ENCODE assay signal across 28 cellular contexts in the genomic region with DNA sequence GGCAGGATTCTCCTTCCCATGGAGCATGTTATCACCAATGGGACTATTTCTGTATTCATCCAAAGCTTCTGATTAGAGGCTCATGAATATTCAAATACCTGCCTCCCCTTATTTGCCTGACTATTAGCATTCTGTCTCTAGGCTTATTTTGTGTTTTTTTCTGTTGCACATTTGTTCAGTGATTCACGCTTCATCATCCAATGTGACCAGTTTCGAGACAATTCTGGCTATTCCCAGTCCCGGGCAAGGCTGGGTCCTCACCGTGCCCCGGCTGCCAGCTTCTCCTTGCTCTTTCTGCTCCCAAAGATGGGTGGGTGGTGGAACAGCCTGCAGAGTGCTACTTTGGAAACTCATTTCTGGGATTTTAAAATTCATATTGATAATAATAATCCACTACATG.
DNase-seq lines count a peak whose midpoint lies in the region; ATAC-seq and TF ChIP-seq lines count a peak whose summit lies in the region.
"Had no signal": no experiment of that assay in that cellular context is flagged by ENCODE, and none has a peak within 500 bp of the region (broad histone marks: within the 10 kb centered on the region; RNA-seq: fewer than 3 reads in every experiment).

No MANE protein-coding gene starts in this region.

- H3K36me3 ChIP-seq in endodermal cell (ENCODE audit: control insufficient read depth, insufficient read depth, low read length): no peaks in the 10 kb centered on the region
- H3K36me3 ChIP-seq: heart right ventricle, transverse colon had no signal

- ATAC-seq in HG02970 (IDR thresholded peaks at IDR 0.05; ENCODE audit: low FRiP score, unreplicated experiment): no peak
- ATAC-seq: activated CD8-positive, alpha-beta T cell treated with anti-CD3 and anti-CD28 coated beads for 36 hours; body of pancreas; heart right ventricle had no signal

- H3K4me1 ChIP-seq in endodermal cell (ENCODE audit: control insufficient read depth, insufficient read depth, low read length): no peaks in the 10 kb centered on the region
- H3K4me1 ChIP-seq: body of pancreas, heart right ventricle had no signal

- peak overlapping the region; percentile 36 for H3K4me3 ChIP-seq in endodermal cell (ENCODE audit: low read length)
- H3K4me3 ChIP-seq: body of pancreas, heart right ventricle, smooth muscle cell, transverse colon had no signal

- WGBS in endodermal cell (ENCODE audit: insufficient coverage in 1 of 2, insufficient read length in 1 of 2), 2 experiments: 96 to 100% methylated on average over 2 to 5 of the region's 5 CpGs

- no peak overlapping the region for H3K9ac ChIP-seq in endodermal cell (ENCODE audit: extremely low read depth, low read length, poor library complexity, severe bottlenecking)

- no peak overlapping the region for H3K27ac ChIP-seq in endodermal cell (ENCODE audit: low read depth, low read length)
- H3K27ac ChIP-seq: body of pancreas, heart right ventricle, transverse colon had no signal

- H3K36me3 Mint-ChIP-seq in endodermal cell (ENCODE audit: low read depth): no peaks in the 10 kb centered on the region
- H3K36me3 Mint-ChIP-seq: activated naive CD8-positive, alpha-beta T cell treated with anti-CD3 and anti-CD28 coated beads for 36 hours; CD4-positive, alpha-beta memory T cell; naive B cell had no signal

- peak; percentile 13 for DNase-seq in Daoy (ENCODE audit: low read depth)
- DNase-seq in RKO (ENCODE audit: low spot score): peak; percentile 3
- DNase-seq in endodermal cell: no peak
- peak; percentile 7 for DNase-seq in myocyte (ENCODE audit: low read depth)
- DNase-seq in NK-92 (lab: John Stamatoyannopoulos, UW; ENCODE audit: unreplicated experiment): no peak
- DNase-seq in NCI-H2081 (lab: John Stamatoyannopoulos, UW): no peak
- no peak for DNase-seq in stimulated activated CD4-positive, alpha-beta T cell treated with anti-CD3 and anti-CD28 coated beads, Interleukin-2, amount 100 ng/mL, for 24 hours
- DNase-seq: activated CD8-positive, alpha-beta T cell treated with anti-CD3 and anti-CD28 coated beads for 36 hours; activated naive CD8-positive, alpha-beta T cell treated with anti-CD3 and anti-CD28 coated beads for 36 hours; body of pancreas; CD4-positive, alpha-beta memory T cell; effector memory CD4-positive, alpha-beta T cell; foreskin fibroblast; GOT3; heart right ventricle; mesendoderm; naive B cell; NCI-H1105; NCI-H2029 treated with DMSO at 0.1 percent for 48 hours; NCI-H226; NCI-H774; RPMI8226; stimulated activated CD4-positive, alpha-beta T cell treated with anti-CD3 and anti-CD28 coated beads, Interleukin-1b, Interleukin-23, amount 100 ng/mL, for 48 hours; T-helper 1 cell; transverse colon had no signal

- no peaks in the 10 kb centered on the region for H3K27me3 ChIP-seq in endodermal cell (ENCODE audit: control insufficient read depth, insufficient read depth, low read length, poor library complexity, severe bottlenecking)
- H3K27me3 ChIP-seq: body of pancreas, transverse colon had no signal

- peaks cover 4% of the 10 kb centered on the region for H3K4me1 Mint-ChIP-seq in endodermal cell
- H3K4me1 Mint-ChIP-seq: activated naive CD8-positive, alpha-beta T cell treated with anti-CD3 and anti-CD28 coated beads for 36 hours; CD4-positive, alpha-beta memory T cell; naive B cell had no signal

- H3K4me3 Mint-ChIP-seq in endodermal cell: no peak overlapping the region
- H3K4me3 Mint-ChIP-seq: activated CD8-positive, alpha-beta T cell treated with anti-CD3 and anti-CD28 coated beads for 36 hours; activated naive CD8-positive, alpha-beta T cell treated with anti-CD3 and anti-CD28 coated beads for 36 hours; CD4-positive, alpha-beta memory T cell; naive B cell had no signal

- TF ChIP-seq CTCF in endodermal cell (conservative IDR thresholded peaks at IDR 0.05): no peak

- H3K9me3 ChIP-seq in endodermal cell (ENCODE audit: control insufficient read depth, low read length): peaks cover 49% of the 10 kb centered on the region
- H3K9me3 ChIP-seq: body of pancreas, transverse colon had no signal

- no peak overlapping the region for H3K27ac Mint-ChIP-seq in endodermal cell
- H3K27ac Mint-ChIP-seq: activated CD8-positive, alpha-beta T cell treated with anti-CD3 and anti-CD28 coated beads for 36 hours; activated naive CD8-positive, alpha-beta T cell treated with anti-CD3 and anti-CD28 coated beads for 36 hours; activated T-helper 2 cell treated with anti-CD3 and anti-CD28 coated beads, Interferon-gamma antibody, Interleukin-2, Interleukin-4, amounts not matched to agents 10 μg/mL and 5 μg/mL and 100 μg/mL, durations not matched to agents 14 hours and 24 hours and 36 hours; CD4-positive, alpha-beta memory T cell had no signal

- peaks cover 9% of the 10 kb centered on the region for H3K27me3 Mint-ChIP-seq in endodermal cell (ENCODE audit: insufficient read depth)
- H3K27me3 Mint-ChIP-seq: activated CD8-positive, alpha-beta T cell treated with anti-CD3 and anti-CD28 coated beads for 36 hours; activated naive CD8-positive, alpha-beta T cell treated with anti-CD3 and anti-CD28 coated beads for 36 hours had no signal

- peaks cover 25% of the 10 kb centered on the region for H3K9me3 Mint-ChIP-seq in endodermal cell
- H3K9me3 Mint-ChIP-seq: activated CD8-positive, alpha-beta T cell treated with anti-CD3 and anti-CD28 coated beads for 36 hours; activated T-helper 2 cell treated with anti-CD3 and anti-CD28 coated beads, Interferon-gamma antibody, Interleukin-2, Interleukin-4, amounts not matched to agents 10 μg/mL and 5 μg/mL and 100 μg/mL, durations not matched to agents 14 hours and 24 hours and 36 hours had no signal

Comparison
In these comparisons a context has a peak if more than half of its experiments do, and no peak if none do; other contexts are left out.
1. DNase-seq: peak in Daoy (single experiment), RKO (single experiment) and myocyte (single experiment); none in endodermal cell (single experiment), NK-92 (single experiment), NCI-H2081 (0 of 2) and stimulated activated CD4-positive, alpha-beta T cell treated with anti-CD3 and anti-CD28 coated beads, Interleukin-2, amount 100 ng/mL, for 24 hours (0 of 2).